In the genomic region with DNA sequence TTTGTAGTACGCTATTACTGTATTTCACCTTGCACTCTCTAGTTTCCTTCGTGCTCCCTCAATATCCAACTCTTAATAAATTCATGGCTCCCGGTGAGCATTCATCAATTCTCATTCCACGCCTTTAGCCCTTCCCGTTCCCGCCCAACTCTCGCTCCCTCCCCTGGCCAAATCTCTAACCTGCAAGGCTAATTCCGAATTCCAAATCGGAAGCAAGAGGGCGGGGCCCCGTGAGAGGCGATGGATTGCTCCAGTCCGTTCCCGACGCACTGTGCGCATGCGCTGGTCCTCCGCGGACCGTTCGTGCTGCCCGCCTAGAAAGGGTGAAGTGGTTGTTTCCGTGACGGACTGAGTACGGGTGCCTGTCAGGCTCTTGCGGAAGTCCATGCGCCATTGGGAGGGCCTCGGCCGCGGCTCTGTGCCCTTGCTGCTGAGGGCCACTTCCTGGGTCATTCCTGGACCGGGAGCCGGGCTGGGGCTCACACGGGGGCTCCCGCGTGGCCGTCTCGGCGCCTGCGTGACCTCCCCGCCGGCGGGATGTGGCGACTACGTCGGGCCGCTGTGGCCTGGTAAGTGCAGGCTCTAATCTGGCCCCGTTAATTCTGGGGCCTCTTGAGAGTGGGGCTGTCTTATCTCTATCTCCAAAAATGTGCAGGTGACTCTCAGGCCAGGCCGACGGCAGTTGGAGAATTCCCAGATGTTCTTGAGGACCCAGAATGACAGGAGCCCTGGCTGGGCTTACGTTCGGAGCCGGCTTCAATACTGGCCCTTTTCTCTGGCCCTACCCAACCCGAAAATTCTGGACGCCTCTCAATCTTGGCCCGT, we compare ENCODE assay signal across 1 cellular context.
TF ChIP-seq lines count a peak whose summit lies in the region.

A gene with protein sequence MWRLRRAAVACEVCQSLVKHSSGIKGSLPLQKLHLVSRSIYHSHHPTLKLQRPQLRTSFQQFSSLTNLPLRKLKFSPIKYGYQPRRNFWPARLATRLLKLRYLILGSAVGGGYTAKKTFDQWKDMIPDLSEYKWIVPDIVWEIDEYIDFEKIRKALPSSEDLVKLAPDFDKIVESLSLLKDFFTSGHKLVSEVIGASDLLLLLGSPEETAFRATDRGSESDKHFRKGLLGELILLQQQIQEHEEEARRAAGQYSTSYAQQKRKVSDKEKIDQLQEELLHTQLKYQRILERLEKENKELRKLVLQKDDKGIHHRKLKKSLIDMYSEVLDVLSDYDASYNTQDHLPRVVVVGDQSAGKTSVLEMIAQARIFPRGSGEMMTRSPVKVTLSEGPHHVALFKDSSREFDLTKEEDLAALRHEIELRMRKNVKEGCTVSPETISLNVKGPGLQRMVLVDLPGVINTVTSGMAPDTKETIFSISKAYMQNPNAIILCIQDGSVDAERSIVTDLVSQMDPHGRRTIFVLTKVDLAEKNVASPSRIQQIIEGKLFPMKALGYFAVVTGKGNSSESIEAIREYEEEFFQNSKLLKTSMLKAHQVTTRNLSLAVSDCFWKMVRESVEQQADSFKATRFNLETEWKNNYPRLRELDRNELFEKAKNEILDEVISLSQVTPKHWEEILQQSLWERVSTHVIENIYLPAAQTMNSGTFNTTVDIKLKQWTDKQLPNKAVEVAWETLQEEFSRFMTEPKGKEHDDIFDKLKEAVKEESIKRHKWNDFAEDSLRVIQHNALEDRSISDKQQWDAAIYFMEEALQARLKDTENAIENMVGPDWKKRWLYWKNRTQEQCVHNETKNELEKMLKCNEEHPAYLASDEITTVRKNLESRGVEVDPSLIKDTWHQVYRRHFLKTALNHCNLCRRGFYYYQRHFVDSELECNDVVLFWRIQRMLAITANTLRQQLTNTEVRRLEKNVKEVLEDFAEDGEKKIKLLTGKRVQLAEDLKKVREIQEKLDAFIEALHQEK (plus strand): TSS at position 368 of the 825 bp plus-strand sequence. CDS start 170 bp downstream, at position 538.

TF ChIP-seq in K562, 482 proteins besides CTCF, POLR2A, EP300 and RAD21 (continued from another document and continues in another):
- TF ChIP-seq HMGN3 (IDR thresholded peaks at IDR 0.05; ENCODE audit: borderline replicate concordance, extremely low read depth, insufficient read length, low read depth, low read length) (peak; percentile 87), RBFOX2 (IDR thresholded peaks at IDR 0.05; ENCODE audit: low read depth, low read length) (peak; percentile 98), VEZF1 (CRISPR knock-in tag; IDR thresholded peaks at IDR 0.05) (peak; percentile 66), TCF7 (IDR thresholded peaks at IDR 0.05; ENCODE audit: borderline replicate concordance) (peak; percentile 85), CCNT2 (IDR thresholded peaks at IDR 0.05; ENCODE audit: borderline replicate concordance, extremely low read depth, insufficient read length, low read depth, low read length) (peak; percentile 86), FOXJ2 (tag; IDR thresholded peaks at IDR 0.05) (peak; percentile 93), MAZ (CRISPR knock-in tag; conservative IDR thresholded peaks at IDR 0.05 in 1 of 2, IDR thresholded peaks at IDR 0.05 in 1 of 2) (peak; percentile 87 to 98), ZNF766 (CRISPR knock-in tag; conservative IDR thresholded peaks at IDR 0.05) (peak; percentile 80), L3MBTL2 (IDR thresholded peaks at IDR 0.05) (peak; percentile 96), ZNF277 (CRISPR knock-in tag; IDR thresholded peaks at IDR 0.05; ENCODE audit: borderline replicate concordance) (no peak), MEIS2 (IDR thresholded peaks at IDR 0.05; ENCODE audit: partially characterized antibody) (peak; percentile 91), CEBPB (tag; IDR thresholded peaks at IDR 0.05) (no peak), AFF1 (IDR thresholded peaks at IDR 0.05; ENCODE audit: low read depth in 1 of 2, partially characterized antibody in 2 of 2) (peak in 1 of 2 experiments; percentile 20), ERF (CRISPR knock-in tag; IDR thresholded peaks at IDR 0.05) (peak; percentile 61; the same call in 1 of the 2 replicates), JUNB (CRISPR knock-in tag; conservative IDR thresholded peaks at IDR 0.05) (no peak), RNF2 (IDR thresholded peaks at IDR 0.05) (peak; percentile 78), CEBPG (CRISPR knock-in tag; IDR thresholded peaks at IDR 0.05) (peak; percentile 40; the same call in 1 of the 2 replicates), CEBPG (tag; conservative IDR thresholded peaks at IDR 0.05 in 1 of 2, IDR thresholded peaks at IDR 0.05 in 1 of 2) (no peak), CREM (IDR thresholded peaks at IDR 0.05; ENCODE audit: low read depth) (peak; percentile 91), ZNF75A (CRISPR knock-in tag; IDR thresholded peaks at IDR 0.05) (no peak), HEY1 (CRISPR knock-in tag; IDR thresholded peaks at IDR 0.05; ENCODE audit: borderline replicate concordance) (no peak), SAFB (IDR thresholded peaks at IDR 0.05; ENCODE audit: borderline replicate concordance, low read depth, low read length) (0 out of 2 replicates have a peak, but pooled peaks have one; percentile 30), LEF1 (IDR thresholded peaks at IDR 0.05) (0 out of 2 replicates have a peak, but pooled peaks have one; percentile 28), PATZ1 (CRISPR knock-in tag; IDR thresholded peaks at IDR 0.05; ENCODE audit: borderline replicate concordance) (no peak), RBM34 (IDR thresholded peaks at IDR 0.05; ENCODE audit: borderline replicate concordance, insufficient read depth, low read length) (no peak), MNT (conservative IDR thresholded peaks at IDR 0.05) (peak; percentile 81 to 93), HNRNPLL (IDR thresholded peaks at IDR 0.05; ENCODE audit: low read depth, low read length, poor library complexity, severe bottlenecking) (peak; percentile 89), ZBTB8A (IDR thresholded peaks at IDR 0.05; ENCODE audit: partially characterized antibody) (no peak), MCM5 (IDR thresholded peaks at IDR 0.05; ENCODE audit: low read depth) (no peak), ZNF408 (CRISPR knock-in tag; IDR thresholded peaks at IDR 0.05; ENCODE audit: low read depth) (no peak), PRPF4 (IDR thresholded peaks at IDR 0.05; ENCODE audit: insufficient read depth, low read depth, low read length, poor library complexity, severe bottlenecking) (peak; percentile 38), SLC30A9 (CRISPR knock-in tag; IDR thresholded peaks at IDR 0.05) (no peak), ZKSCAN8 (CRISPR knock-in tag; IDR thresholded peaks at IDR 0.05) (no peak), SMAD3 (CRISPR knock-in tag; conservative IDR thresholded peaks at IDR 0.05) (0 out of 2 replicates have a peak, but pooled peaks have one; percentile 15), STAT5A (IDR thresholded peaks at IDR 0.05; ENCODE audit: borderline replicate concordance, low read length) (peak; percentile 33; the same call in 1 of the 2 replicates), PURB (CRISPR knock-in tag; IDR thresholded peaks at IDR 0.05; ENCODE audit: low read depth) (no peak)
- TF ChIP-seq, protein P1, sequence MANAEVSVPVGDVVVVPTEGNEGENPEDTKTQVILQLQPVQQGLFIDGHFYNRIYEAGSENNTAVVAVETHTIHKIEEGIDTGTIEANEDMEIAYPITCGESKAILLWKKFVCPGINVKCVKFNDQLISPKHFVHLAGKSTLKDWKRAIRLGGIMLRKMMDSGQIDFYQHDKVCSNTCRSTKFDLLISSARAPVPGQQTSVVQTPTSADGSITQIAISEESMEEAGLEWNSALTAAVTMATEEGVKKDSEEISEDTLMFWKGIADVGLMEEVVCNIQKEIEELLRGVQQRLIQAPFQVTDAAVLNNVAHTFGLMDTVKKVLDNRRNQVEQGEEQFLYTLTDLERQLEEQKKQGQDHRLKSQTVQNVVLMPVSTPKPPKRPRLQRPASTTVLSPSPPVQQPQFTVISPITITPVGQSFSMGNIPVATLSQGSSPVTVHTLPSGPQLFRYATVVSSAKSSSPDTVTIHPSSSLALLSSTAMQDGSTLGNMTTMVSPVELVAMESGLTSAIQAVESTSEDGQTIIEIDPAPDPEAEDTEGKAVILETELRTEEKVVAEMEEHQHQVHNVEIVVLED (CRISPR knock-in tag; IDR thresholded peaks at IDR 0.05), result peak; percentile 57
- TF ChIP-seq, protein P2, sequence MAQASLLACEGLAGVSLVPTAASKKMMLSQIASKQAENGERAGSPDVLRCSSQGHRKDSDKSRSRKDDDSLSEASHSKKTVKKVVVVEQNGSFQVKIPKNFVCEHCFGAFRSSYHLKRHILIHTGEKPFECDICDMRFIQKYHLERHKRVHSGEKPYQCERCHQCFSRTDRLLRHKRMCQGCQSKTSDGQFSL (CRISPR knock-in tag; IDR thresholded peaks at IDR 0.05), result peak; percentile 69
- TF ChIP-seq, protein P2 (tag; IDR thresholded peaks at IDR 0.05), result no peak
- TF ChIP-seq, protein P3, sequence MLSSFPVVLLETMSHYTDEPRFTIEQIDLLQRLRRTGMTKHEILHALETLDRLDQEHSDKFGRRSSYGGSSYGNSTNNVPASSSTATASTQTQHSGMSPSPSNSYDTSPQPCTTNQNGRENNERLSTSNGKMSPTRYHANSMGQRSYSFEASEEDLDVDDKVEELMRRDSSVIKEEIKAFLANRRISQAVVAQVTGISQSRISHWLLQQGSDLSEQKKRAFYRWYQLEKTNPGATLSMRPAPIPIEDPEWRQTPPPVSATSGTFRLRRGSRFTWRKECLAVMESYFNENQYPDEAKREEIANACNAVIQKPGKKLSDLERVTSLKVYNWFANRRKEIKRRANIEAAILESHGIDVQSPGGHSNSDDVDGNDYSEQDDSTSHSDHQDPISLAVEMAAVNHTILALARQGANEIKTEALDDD (IDR thresholded peaks at IDR 0.05), result no peak
